In the genomic region with DNA sequence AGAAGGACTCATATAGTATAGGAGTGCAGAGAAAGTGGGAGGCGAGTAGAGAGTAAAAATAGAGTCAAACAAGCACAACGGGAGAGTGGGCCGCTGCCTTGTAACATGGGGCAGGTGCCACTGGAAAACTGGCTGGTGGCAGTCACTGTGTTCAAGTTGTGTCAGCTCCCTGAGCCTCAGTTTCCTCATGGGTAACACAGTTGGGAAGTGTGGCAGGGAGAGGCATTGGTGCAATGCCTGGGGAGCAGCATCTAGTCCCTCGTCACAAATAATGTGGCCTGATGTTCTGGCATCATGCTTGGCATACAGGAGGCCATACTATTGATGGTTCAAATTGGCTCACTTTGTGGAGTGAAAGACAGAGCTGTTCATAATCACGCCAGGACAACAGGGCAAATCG, we compare ENCODE assay signal across 24 cellular contexts.
"Had no signal": no experiment of that assay in that cellular context is flagged by ENCODE, and none has a peak within 500 bp of the region (broad histone marks: within the 10 kb centered on the region; RNA-seq: fewer than 3 reads in every experiment).

No MANE protein-coding gene starts in this region.

- H3K27ac ChIP-seq: colonic mucosa, neutrophil, pancreas, right lobe of liver, suprapubic skin, vagina had no signal

- H3K36me3 Mint-ChIP-seq: mesothelial cell of epicardium had no signal

- H3K4me1 Mint-ChIP-seq: mesothelial cell of epicardium, neural crest cell had no signal

- DNase-seq: dermis blood vessel endothelial cell; effector memory CD4-positive, alpha-beta T cell; head of caudate nucleus; mesenchymal stem cell; naive B cell; pancreas; retina; right lobe of liver; stimulated activated CD4-positive, alpha-beta T cell treated with anti-CD3 and anti-CD28 coated beads, Interleukin-2, amount 100 ng/mL, for 48 hours; stimulated activated naive CD4-positive, alpha-beta T cell had no signal

- H3K27ac Mint-ChIP-seq: mesothelial cell of epicardium; natural killer cell treated with Interleukin-12 subunit alpha and Interleukin-12 subunit beta and Interleukin-15 and Interleukin-18, amount 100 ng/mL, for 72 hours; stimulated activated naive CD8-positive, alpha-beta T cell treated with anti-CD3 and anti-CD28 coated beads, Interleukin-15, amount 100 ng/mL, for 72 hours had no signal

- H3K27me3 ChIP-seq: colonic mucosa, neutrophil, pancreas, right lobe of liver, suprapubic skin, transverse colon, vagina had no signal

- H3K9me3 Mint-ChIP-seq: mesothelial cell of epicardium, neural crest cell had no signal

- H3K4me1 ChIP-seq: colonic mucosa, right lobe of liver, suprapubic skin, vagina had no signal

- FAIRE-seq: endothelial cell of umbilical vein, frontal cortex, pancreas, small intestine had no signal

- H3K4me3 Mint-ChIP-seq: mesothelial cell of epicardium; naive B cell; natural killer cell treated with Interleukin-12 subunit alpha and Interleukin-12 subunit beta and Interleukin-15 and Interleukin-18, amount 100 ng/mL, for 72 hours; neural crest cell; stimulated activated naive CD8-positive, alpha-beta T cell treated with anti-CD3 and anti-CD28 coated beads, Interleukin-15, amount 100 ng/mL, for 72 hours had no signal

- H3K4me3 ChIP-seq: colonic mucosa, mucosa of descending colon, pancreas, right lobe of liver, suprapubic skin, transverse colon, vagina had no signal

- H3K9me3 ChIP-seq: colonic mucosa, mucosa of descending colon, neutrophil, pancreas, right lobe of liver, suprapubic skin, transverse colon, vagina had no signal

- H3K27me3 Mint-ChIP-seq: naive B cell; natural killer cell treated with Interleukin-12 subunit alpha and Interleukin-12 subunit beta and Interleukin-15 and Interleukin-18, amount 100 ng/mL, for 72 hours; stimulated activated naive CD8-positive, alpha-beta T cell treated with anti-CD3 and anti-CD28 coated beads, Interleukin-15, amount 100 ng/mL, for 72 hours had no signal

- H3K36me3 ChIP-seq: colonic mucosa, neutrophil, pancreas, right lobe of liver, suprapubic skin, transverse colon, vagina had no signal

- ATAC-seq: left lobe of liver; natural killer cell treated with Interleukin-12 subunit alpha and Interleukin-12 subunit beta and Interleukin-15 and Interleukin-18, amount 100 ng/mL, for 72 hours; pancreas; right lobe of liver had no signal
